ENCODE assay signal across 34 cellular contexts in genomic region chr16:79627092-79627491, GRCh38.
"Had no signal": no experiment of that assay in that cellular context is flagged by ENCODE, and none has a peak within 500 bp of the region (broad histone marks: within the 10 kb centered on the region; RNA-seq: fewer than 3 reads in every experiment).

No MANE protein-coding gene starts in this region.

- H3K4me3 ChIP-seq: adrenal gland, body of pancreas, breast epithelium had no signal

- H3K27ac Mint-ChIP-seq: activated B cell treated with CpG ODN at 0.5 μM for 24 hours; activated CD4-positive, alpha-beta memory T cell treated with anti-CD3 and anti-CD28 coated beads for 36 hours; activated CD4-positive, alpha-beta T cell treated with anti-CD3 and anti-CD28 coated beads, Interleukin-2, amount 10 ng/mL, durations not matched to agents 24 days and 14 days; activated CD8-positive, alpha-beta T cell treated with anti-CD3 and anti-CD28 coated beads for 36 hours; activated naive CD4-positive, alpha-beta T cell treated with anti-CD3 and anti-CD28 coated beads for 36 hours; activated naive CD4-positive, alpha-beta T cell treated with anti-CD3 and anti-CD28 coated beads, Interleukin-2, amount 50 U/mL, for 72 hours; activated naive CD8-positive, alpha-beta T cell treated with anti-CD3 and anti-CD28 coated beads for 36 hours; T-helper 1 cell treated with Interleukin-12 subunit alpha and Interleukin-12 subunit beta and Interleukin-4 antibody, amounts not matched to agents 30 μg/mL and 1 μg/mL, for 36 hours; T-helper 2 cell treated with Interferon-gamma antibody and Interleukin-4, amounts not matched to agents 5 μg/mL and 100 μg/mL, for 36 hours had no signal

- H3K4me1 Mint-ChIP-seq: activated B cell treated with CpG ODN at 0.5 μM for 24 hours had no signal

- H3K9me3 Mint-ChIP-seq: activated CD4-positive, alpha-beta memory T cell treated with anti-CD3 and anti-CD28 coated beads for 36 hours; activated CD8-positive, alpha-beta T cell treated with anti-CD3 and anti-CD28 coated beads for 36 hours; activated naive CD4-positive, alpha-beta T cell treated with anti-CD3 and anti-CD28 coated beads for 36 hours had no signal

- H3K36me3 Mint-ChIP-seq: activated naive CD8-positive, alpha-beta T cell treated with anti-CD3 and anti-CD28 coated beads for 36 hours had no signal

- DNase-seq: activated B cell treated with CpG ODN at 0.5 μM for 24 hours; activated CD4-positive, alpha-beta memory T cell treated with anti-CD3 and anti-CD28 coated beads for 36 hours; activated CD4-positive, alpha-beta T cell treated with anti-CD3 and anti-CD28 coated beads for 4 hours; activated CD4-positive, alpha-beta T cell treated with anti-CD3 and anti-CD28 coated beads, Interleukin-2, amount 10 ng/mL, durations not matched to agents 24 days and 14 days; activated CD4-positive, alpha-beta T cell treated with anti-CD3 and anti-CD28 coated beads, Interleukin-2, amount 50 U/mL, for 1 hour; activated CD4-positive, alpha-beta T cell treated with anti-CD3 and anti-CD28 coated beads, Interleukin-2, amount 50 U/mL, for 4 hours; activated CD4-positive, CD25-positive, alpha-beta regulatory T cell treated with anti-CD3 and anti-CD28 coated beads, Interleukin-2, amount 50 U/mL, for 72 hours; activated CD8-positive, alpha-beta memory T cell treated with anti-CD3 and anti-CD28 coated beads, Interleukin-2, amount 50 U/mL, for 4 hours; activated CD8-positive, alpha-beta T cell treated with anti-CD3 and anti-CD28 coated beads for 36 hours; activated effector memory CD4-positive, alpha-beta T cell treated with anti-CD3 and anti-CD28 coated beads, Interleukin-2, amount 50 U/mL, for 16 hours; activated gamma-delta T cell treated with Interleukin-2 at 50 U/mL for 16 hours; activated naive CD4-positive, alpha-beta T cell; activated naive CD4-positive, alpha-beta T cell treated with anti-CD3 and anti-CD28 coated beads for 36 hours; activated naive CD4-positive, alpha-beta T cell treated with anti-CD3 and anti-CD28 coated beads, Interleukin-2, amount 50 U/mL, for 16 hours; activated naive CD8-positive, alpha-beta T cell treated with anti-CD3 and anti-CD28 coated beads for 36 hours; activated T-cell treated with anti-CD3 and anti-CD28 coated beads for 4 hours; activated T-cell treated with anti-CD3 and anti-CD28 coated beads, Interleukin-2, amount 50 U/mL, for 1 hour; activated T-cell treated with anti-CD3 and anti-CD28 coated beads, Interleukin-2, amount 50 U/mL, for 48 hours; adrenal gland; amniotic stem cell; aorta; body of pancreas; brain microvascular endothelial cell; central memory CD4-positive, alpha-beta T cell; T-helper 1 cell; T-helper 2 cell; T-helper 9 cell had no signal

- H3K4me1 ChIP-seq: adrenal gland, body of pancreas, breast epithelium had no signal

- H3K27me3 ChIP-seq: adrenal gland, body of pancreas, brain microvascular endothelial cell, breast epithelium had no signal

- H3K9me3 ChIP-seq: adrenal gland, body of pancreas, breast epithelium had no signal

- H3K4me3 Mint-ChIP-seq: activated B cell treated with CpG ODN at 0.5 μM for 24 hours; activated CD4-positive, alpha-beta memory T cell treated with anti-CD3 and anti-CD28 coated beads for 36 hours; activated CD4-positive, alpha-beta T cell treated with anti-CD3 and anti-CD28 coated beads, Interleukin-2, amount 10 ng/mL, durations not matched to agents 24 days and 14 days; activated CD8-positive, alpha-beta T cell treated with anti-CD3 and anti-CD28 coated beads for 36 hours; activated naive CD4-positive, alpha-beta T cell treated with anti-CD3 and anti-CD28 coated beads for 36 hours; activated naive CD8-positive, alpha-beta T cell treated with anti-CD3 and anti-CD28 coated beads for 36 hours; T-helper 1 cell treated with Interleukin-12 subunit alpha and Interleukin-12 subunit beta and Interleukin-4 antibody, amounts not matched to agents 30 μg/mL and 1 μg/mL, for 36 hours; T-helper 2 cell treated with Interferon-gamma antibody and Interleukin-4, amounts not matched to agents 5 μg/mL and 100 μg/mL, for 36 hours had no signal

- FAIRE-seq: astrocyte, TTC549 had no signal

- H3K36me3 ChIP-seq: adrenal gland, brain microvascular endothelial cell, breast epithelium had no signal

- H3K27ac ChIP-seq: adrenal gland, body of pancreas, brain microvascular endothelial cell, breast epithelium, VCaP had no signal

- ATAC-seq: activated CD8-positive, alpha-beta T cell treated with anti-CD3 and anti-CD28 coated beads for 36 hours; activated naive CD4-positive, alpha-beta T cell treated with anti-CD3 and anti-CD28 coated beads, Interleukin-2, amount 50 U/mL, for 72 hours; body of pancreas had no signal
